23 cellular contexts compared by ENCODE assay signal in the genomic region with DNA sequence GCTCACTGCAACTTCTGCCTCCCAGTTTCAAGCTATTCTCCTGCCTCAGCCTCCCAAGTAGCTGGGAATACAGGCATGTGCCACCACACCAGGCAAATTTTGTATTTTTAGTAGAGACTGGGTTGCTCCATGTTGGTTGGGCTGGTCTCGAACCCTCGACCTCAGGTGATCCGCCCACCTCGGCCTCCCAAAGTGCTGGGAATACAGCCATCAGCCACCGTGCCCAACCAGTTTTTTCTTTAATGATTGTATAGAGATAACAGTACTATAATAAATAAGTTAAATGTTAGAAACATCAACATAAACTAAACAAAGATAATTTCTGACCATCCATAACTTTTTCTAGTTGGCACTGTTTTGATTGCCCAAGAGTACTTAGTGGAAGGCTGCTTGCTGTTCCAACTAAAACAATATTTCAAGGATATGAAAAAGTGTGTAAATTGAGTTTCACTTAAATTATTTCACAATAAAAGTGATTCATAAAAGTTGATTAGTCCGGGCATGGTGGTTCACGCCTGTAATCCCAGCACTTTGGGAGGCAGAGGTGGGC. TPM values are rescaled to one million over a fixed set of nuclear protein-coding genes. Genes with fewer than 3 reads are reported as not detected.
DNase-seq lines count a peak whose midpoint lies in the region; ATAC-seq and TF ChIP-seq lines count a peak whose summit lies in the region.
"Had no signal": no experiment of that assay in that cellular context is flagged by ENCODE, and none has a peak within 500 bp of the region (broad histone marks: within the 10 kb centered on the region; RNA-seq: fewer than 3 reads in every experiment).

No MANE protein-coding gene starts in this region.

- no peak overlapping the region for H3K4me3 ChIP-seq in right cardiac atrium (ENCODE audit: low read length)
- H3K4me3 ChIP-seq: A549; BLaER1 treated with 17β-estradiol and CSF1 and Interleukin-3, amounts not matched to agents 10 nM and 100 nM; GM23338 had no signal

- TF ChIP-seq CTCF in RWPE1 (conservative IDR thresholded peaks at IDR 0.05; ENCODE audit: low read depth) = no peak

- WGBS in right cardiac atrium = 93% methylated on average over 7 of the region's 7 CpGs

- CTCF ChIA-PET in RWPE1 (lab: Yijun Ruan, JAX) = no interaction called here

- H3K4me1 Mint-ChIP-seq in central memory CD8-positive, alpha-beta T cell = peaks cover 24% of the 10 kb centered on the region
- H3K4me1 Mint-ChIP-seq: GM23338 had no signal

- intact Hi-C loops in right cardiac atrium (cut with DNase I) = no loop called here

- H3K9me3 Mint-ChIP-seq in central memory CD8-positive, alpha-beta T cell = no peaks in the 10 kb centered on the region
- H3K9me3 Mint-ChIP-seq: CD14-positive monocyte; CD4-positive, alpha-beta T cell; CD8-positive, alpha-beta memory T cell; GM23338; H9; HFFc6 had no signal

- ATAC-seq in central memory CD8-positive, alpha-beta T cell (replicated peaks; ENCODE audit: extremely low read depth, poor library complexity, severe bottlenecking) = no peak
- ATAC-seq in right cardiac atrium (no peak), HG02870 (IDR thresholded peaks at IDR 0.05; ENCODE audit: unreplicated experiment) (no peak)
- ATAC-seq: A549, HCT116 had no signal

- H3K27me3 Mint-ChIP-seq in central memory CD8-positive, alpha-beta T cell = no peaks in the 10 kb centered on the region
- H3K27me3 Mint-ChIP-seq: CD4-positive, alpha-beta T cell; CD8-positive, alpha-beta memory T cell had no signal

- no peaks in the 10 kb centered on the region for H3K27me3 ChIP-seq in right cardiac atrium (ENCODE audit: control insufficient read depth, insufficient read depth)
- H3K27me3 ChIP-seq: BE2C; BLaER1 treated with 17β-estradiol and CSF1 and Interleukin-3, amounts not matched to agents 10 nM and 100 nM had no signal

- DNase-seq in ELF-1 (ENCODE audit: low read depth, low spot score) (peak; percentile 21), RWPE1 (ENCODE audit: low spot score) (no peak), right cardiac atrium (no peak), middle frontal gyrus (ENCODE audit: extremely low spot score, low spot score) (no peak)
- no peak for DNase-seq in central memory CD8-positive, alpha-beta T cell (ENCODE audit: low spot score in 2 of 2)
- DNase-seq: 8988T; ACHN; AML-193; BE2C; CD4-positive, alpha-beta T cell; CD8-positive, alpha-beta memory T cell; DMS 273 treated with DMSO at 0.1 percent for 48 hours; DMS79; EL; GF-D8; H9; HFFc6 had no signal

- H3K27ac Mint-ChIP-seq in central memory CD8-positive, alpha-beta T cell (ENCODE audit: low read depth) = peak overlapping the region; percentile 61
- H3K27ac Mint-ChIP-seq: CD4-positive, alpha-beta T cell; GM23338; H9; HFFc6 had no signal

- H3K4me1 ChIP-seq in right cardiac atrium (ENCODE audit: control insufficient read depth, insufficient read depth, low read length) = peaks cover 2% of the 10 kb centered on the region
- H3K4me1 ChIP-seq: BE2C had no signal

- H3K27ac ChIP-seq in RWPE1 (peak overlapping the region; percentile 48), right cardiac atrium (ENCODE audit: low read length) (no peak overlapping the region)
- H3K27ac ChIP-seq: A549; BLaER1 treated with 17β-estradiol and CSF1 and Interleukin-3, amounts not matched to agents 10 nM and 100 nM had no signal

- POLR2A ChIA-PET in RWPE1 (lab: Yijun Ruan, JAX; ENCODE audit: low non-redundant PET) = no interaction called here

- H3K9me3 ChIP-seq in right cardiac atrium (ENCODE audit: control insufficient read depth, low read length) = no peaks in the 10 kb centered on the region
- H3K9me3 ChIP-seq: A549; BE2C; BLaER1 treated with 17β-estradiol and CSF1 and Interleukin-3, amounts not matched to agents 10 nM and 100 nM had no signal

- no peak overlapping the region for H3K4me3 Mint-ChIP-seq in central memory CD8-positive, alpha-beta T cell
- H3K4me3 Mint-ChIP-seq: CD14-positive monocyte; CD4-positive, alpha-beta T cell; CD8-positive, alpha-beta memory T cell; GM23338; H9; HFFc6 had no signal

- H3K36me3 Mint-ChIP-seq in central memory CD8-positive, alpha-beta T cell (ENCODE audit: insufficient read depth) = peaks cover 11% of the 10 kb centered on the region

RNA-seq across cellular contexts. Expression of gene GON7, which starts 5.6 kb away (rescaled TPM):
- total RNA-seq in right cardiac atrium = 10 to 100 TPM; 10.2 to 17.7 (median 14.1) TPM
- 26.7 TPM for polyA plus RNA-seq in right cardiac atrium

RNA-seq across cellular contexts. Expression of gene UBR7, which starts 5.8 kb away (rescaled TPM):
- total RNA-seq in right cardiac atrium = 10 to 100 TPM; 19.6 to 20.2 (median 19.9) TPM
- 14.4 TPM for polyA plus RNA-seq in right cardiac atrium

RNA-seq across cellular contexts. Expression of gene LYSET, which starts 16.1 kb away (rescaled TPM):
- 10 to 100 TPM; 17.0 to 20.4 (median 18.2) TPM for total RNA-seq in right cardiac atrium
- 20.5 TPM for polyA plus RNA-seq in right cardiac atrium

RNA-seq across cellular contexts. Expression of gene MOAP1, which starts 16.5 kb away (rescaled TPM):
- total RNA-seq in right cardiac atrium = 10 to 100 TPM; 46.3 to 63.0 (median 54.8) TPM
- polyA plus RNA-seq in right cardiac atrium = 45.7 TPM
